22 cellular contexts compared by ENCODE assay signal in genomic region chr17:73882590-73882989, GRCh38.
DNase-seq lines count a peak whose midpoint lies in the region; ATAC-seq, FAIRE-seq and TF ChIP-seq lines count a peak whose summit lies in the region.
"Had no signal": no experiment of that assay in that cellular context is flagged by ENCODE, and none has a peak within 500 bp of the region (broad histone marks: within the 10 kb centered on the region; RNA-seq: fewer than 3 reads in every experiment).

No MANE protein-coding gene starts in this region.

- H4K20me1 ChIP-seq in HepG2 (ENCODE audit: insufficient read depth, low read length) = no peaks in the 10 kb centered on the region
- no peaks in the 10 kb centered on the region for H4K20me1 ChIP-seq in neural progenitor cell (ENCODE audit: low read depth)
- H4K20me1 ChIP-seq: BLaER1 treated with 17β-estradiol and CSF1 and Interleukin-3, amounts not matched to agents 10 nM and 100 nM had no signal

- CTCF ChIA-PET in HepG2 (lab: Yijun Ruan, JAX; ENCODE audit: low intra/inter-chr PET ratio, low total read pairs) = no interaction called here

- no peak for TF ChIP-seq EP300 in HepG2 (IDR thresholded peaks at IDR 0.05; ENCODE audit: low read depth in 2 of 2, low read length in 2 of 2)
- no peak for TF ChIP-seq EP300 in HepG2 (CRISPR knock-in tag; IDR thresholded peaks at IDR 0.05; ENCODE audit: borderline replicate concordance)

- TF ChIP-seq RAD21 in HepG2 (CRISPR knock-in tag; IDR thresholded peaks at IDR 0.05) = no peak

- H3K27ac ChIP-seq in HepG2 (ENCODE audit: extremely low read length, insufficient read depth, low read length) (no peak overlapping the region), right lobe of liver (no peak overlapping the region), neural progenitor cell (no peak overlapping the region)
- H3K27ac ChIP-seq: BLaER1 treated with 17β-estradiol and CSF1 and Interleukin-3, amounts not matched to agents 10 nM and 100 nM; C4-2B had no signal

- H3K36me3 ChIP-seq in HepG2 (replicated peaks in 1 of 2; ENCODE audit: control insufficient read depth in 1 of 2, insufficient read depth in 2 of 2, low read length in 2 of 2) = no peaks in the 10 kb centered on the region
- H3K36me3 ChIP-seq in right lobe of liver = no peaks in the 10 kb centered on the region
- H3K36me3 ChIP-seq in neural progenitor cell = no peaks in the 10 kb centered on the region
- H3K36me3 ChIP-seq: BLaER1 treated with 17β-estradiol and CSF1 and Interleukin-3, amounts not matched to agents 10 nM and 100 nM had no signal

- TF ChIP-seq POLR2A in HepG2 (IDR thresholded peaks at IDR 0.05; ENCODE audit: insufficient read depth in 1 of 2, low read depth in 2 of 2, low read length in 2 of 2) (no peak), right lobe of liver (IDR thresholded peaks at IDR 0.05) (no peak)

- in situ Hi-C loops in HepG2 (cut with HindIII; ENCODE audit: extremely low pct_ligation_motif_present, low pct_unique_long_range_greater_than_20kb) = no loop called here

- TF ChIP-seq CTCF in HepG2 (CRISPR knock-in tag; IDR thresholded peaks at IDR 0.05) (no peak), right lobe of liver (IDR thresholded peaks at IDR 0.05) (no peak), glutamatergic neuron (IDR thresholded peaks at IDR 0.05; ENCODE audit: partially characterized antibody, unreplicated experiment) (no peak), neural progenitor cell (IDR thresholded peaks at IDR 0.05) (no peak)

- no peak overlapping the region for H2AFZ ChIP-seq in HepG2 (ENCODE audit: low read length)
- no peak overlapping the region for H2AFZ ChIP-seq in neural progenitor cell (replicated peaks)

- POLR2A ChIA-PET in HepG2 (lab: Yijun Ruan, JAX) = no interaction called here

- no peaks in the 10 kb centered on the region for H3K4me1 ChIP-seq in HepG2 (ENCODE audit: insufficient read depth, low read length)
- no peaks in the 10 kb centered on the region for H3K4me1 ChIP-seq in right lobe of liver
- peaks cover 6% of the 10 kb centered on the region for H3K4me1 ChIP-seq in neural progenitor cell
- H3K4me1 ChIP-seq: BLaER1 treated with 17β-estradiol and CSF1 and Interleukin-3, amounts not matched to agents 10 nM and 100 nM; Caco-2 had no signal

- H3K36me3 Mint-ChIP-seq in glutamatergic neuron (ENCODE audit: unreplicated experiment) (no peaks in the 10 kb centered on the region), neural progenitor cell (no peaks in the 10 kb centered on the region)
- H3K36me3 Mint-ChIP-seq: CD8-positive, alpha-beta T cell had no signal

- no peaks in the 10 kb centered on the region for H3K9me3 ChIP-seq in HepG2 (ENCODE audit: low read length)
- no peaks in the 10 kb centered on the region for H3K9me3 ChIP-seq in right lobe of liver
- H3K9me3 ChIP-seq in neural progenitor cell (ENCODE audit: low read depth) = no peaks in the 10 kb centered on the region
- H3K9me3 ChIP-seq: BLaER1 treated with 17β-estradiol and CSF1 and Interleukin-3, amounts not matched to agents 10 nM and 100 nM; Caco-2 had no signal

- H3K4me2 ChIP-seq in HepG2 (ENCODE audit: low read depth, low read length) (no peak overlapping the region), neural progenitor cell (no peak overlapping the region)
- H3K4me2 ChIP-seq: BLaER1 treated with 17β-estradiol and CSF1 and Interleukin-3, amounts not matched to agents 10 nM and 100 nM had no signal

- no peak for DNase-seq in HepG2 (ENCODE audit: low spot score)
- DNase-seq in right lobe of liver = no peak
- DNase-seq in glutamatergic neuron = no peak
- DNase-seq in neural progenitor cell (ENCODE audit: low spot score) = no peak
- DNase-seq in NCI-H1048 (lab: John Stamatoyannopoulos, UW) = no peak
- DNase-seq: 8988T; ACHN; AML-193; Caco-2; Calu3; CD4-positive, alpha-beta T cell; CD8-positive, alpha-beta T cell; DMS79 treated with DMSO at 0.1 percent for 48 hours; GF-D8 had no signal

- H3K4me1 Mint-ChIP-seq in glutamatergic neuron (ENCODE audit: low read depth, unreplicated experiment) (peaks cover 15% of the 10 kb centered on the region), neural progenitor cell (peaks cover 19% of the 10 kb centered on the region)
- H3K4me1 Mint-ChIP-seq: B cell had no signal

- H3K9ac ChIP-seq in HepG2 (ENCODE audit: insufficient read depth, low read depth, low read length) (no peak overlapping the region), neural progenitor cell (no peak overlapping the region)
- H3K9ac ChIP-seq: BLaER1 treated with 17β-estradiol and CSF1 and Interleukin-3, amounts not matched to agents 10 nM and 100 nM had no signal

- intact Hi-C loops in HepG2 (cut with micrococcal nuclease; ENCODE audit: unreplicated experiment) (no loop called here), right lobe of liver (cut with DNase I) (no loop called here)

- FAIRE-seq in HepG2 (lab: Jason Lieb, UNC) = no peak
- FAIRE-seq: A204.1, D721Med, G401.6, GM12891, GM19239 had no signal

- BruUV-seq in HepG2 (replicated peaks; lab: Mats Ljungman, UMichigan) = no TSS peak

- peaks cover 6% of the 10 kb centered on the region for H3K27me3 Mint-ChIP-seq in glutamatergic neuron (ENCODE audit: unreplicated experiment)
- H3K27me3 Mint-ChIP-seq in neural progenitor cell (ENCODE audit: insufficient read depth, low read depth) = peaks cover 11% of the 10 kb centered on the region
- H3K27me3 Mint-ChIP-seq: CD4-positive, alpha-beta T cell had no signal

- H3K4me3 Mint-ChIP-seq in glutamatergic neuron (ENCODE audit: unreplicated experiment) (peak overlapping the region; percentile 53), neural progenitor cell (no peak overlapping the region)
- H3K4me3 Mint-ChIP-seq: B cell; CD4-positive, alpha-beta T cell; CD8-positive, alpha-beta T cell had no signal

- H3K79me2 ChIP-seq in HepG2 (ENCODE audit: insufficient read depth, low read length) = no peaks in the 10 kb centered on the region
- no peaks in the 10 kb centered on the region for H3K79me2 ChIP-seq in neural progenitor cell (ENCODE audit: low read depth)

- H3K9me3 Mint-ChIP-seq in glutamatergic neuron (ENCODE audit: unreplicated experiment) (peaks cover 4% of the 10 kb centered on the region), neural progenitor cell (no peaks in the 10 kb centered on the region)
- H3K9me3 Mint-ChIP-seq: CD4-positive, alpha-beta T cell; CD8-positive, alpha-beta T cell had no signal

- peaks cover 7 to 39% of the 10 kb centered on the region in 2 experiments; a peak in 4 of 5 replicates for H3K27me3 ChIP-seq in HepG2 (ENCODE audit: control insufficient read depth in 1 of 2, insufficient read depth in 2 of 2, low read length in 2 of 2)
- H3K27me3 ChIP-seq in right lobe of liver = no peaks in the 10 kb centered on the region
- peaks cover 9% of the 10 kb centered on the region for H3K27me3 ChIP-seq in neural progenitor cell
- H3K27me3 ChIP-seq: BLaER1 treated with 17β-estradiol and CSF1 and Interleukin-3, amounts not matched to agents 10 nM and 100 nM had no signal

- H3K27ac Mint-ChIP-seq in glutamatergic neuron (ENCODE audit: unreplicated experiment) = no peak overlapping the region
- peak overlapping the region; percentile 40 for H3K27ac Mint-ChIP-seq in neural progenitor cell
- H3K27ac Mint-ChIP-seq: B cell; CD4-positive, alpha-beta T cell; CD8-positive, alpha-beta T cell had no signal

- no peak overlapping the region for H3K4me3 ChIP-seq in HepG2 (replicated peaks in 1 of 3; ENCODE audit: insufficient read depth in 1 of 3, low read depth in 2 of 3, low read length in 3 of 3)
- no peak overlapping the region for H3K4me3 ChIP-seq in right lobe of liver
- H3K4me3 ChIP-seq in neural progenitor cell = no peak overlapping the region
- H3K4me3 ChIP-seq: BLaER1 treated with 17β-estradiol and CSF1 and Interleukin-3, amounts not matched to agents 10 nM and 100 nM had no signal

- 6% methylated on average over 5 of the region's 5 CpGs for WGBS in HepG2 (ENCODE audit: low lambda C conversion rate)
- WGBS in right lobe of liver (ENCODE audit: insufficient coverage, low coverage, low lambda C conversion rate, missing lambda C conversion rate) = 29% methylated on average over 5 of the region's 5 CpGs

- no peaks in the 10 kb centered on the region for H3F3A ChIP-seq in neural progenitor cell (ENCODE audit: low read depth)

- ATAC-seq in HepG2 (no peak), right lobe of liver (no peak)
- ATAC-seq: CD8-positive, alpha-beta T cell had no signal

TF ChIP-seq in HepG2, 621 proteins besides CTCF, POLR2A, EP300 and RAD21:
- TF ChIP-seq ZNF780A (CRISPR knock-in tag; IDR thresholded peaks at IDR 0.05) (no peak), HDAC2 (CRISPR knock-in tag; IDR thresholded peaks at IDR 0.05) (no peak)
- TF ChIP-seq, protein P1, sequence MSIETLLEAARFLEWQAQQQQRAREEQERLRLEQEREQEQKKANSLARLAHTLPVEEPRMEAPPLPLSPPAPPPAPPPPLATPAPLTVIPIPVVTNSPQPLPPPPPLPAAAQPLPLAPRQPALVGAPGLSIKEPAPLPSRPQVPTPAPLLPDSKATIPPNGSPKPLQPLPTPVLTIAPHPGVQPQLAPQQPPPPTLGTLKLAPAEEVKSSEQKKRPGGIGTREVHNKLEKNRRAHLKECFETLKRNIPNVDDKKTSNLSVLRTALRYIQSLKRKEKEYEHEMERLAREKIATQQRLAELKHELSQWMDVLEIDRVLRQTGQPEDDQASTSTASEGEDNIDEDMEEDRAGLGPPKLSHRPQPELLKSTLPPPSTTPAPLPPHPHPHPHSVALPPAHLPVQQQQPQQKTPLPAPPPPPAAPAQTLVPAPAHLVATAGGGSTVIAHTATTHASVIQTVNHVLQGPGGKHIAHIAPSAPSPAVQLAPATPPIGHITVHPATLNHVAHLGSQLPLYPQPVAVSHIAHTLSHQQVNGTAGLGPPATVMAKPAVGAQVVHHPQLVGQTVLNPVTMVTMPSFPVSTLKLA (IDR thresholded peaks at IDR 0.05) = peak; percentile 97
